1 cellular context compared by ENCODE assay signal in genomic region chr1:10936998-10937901, GRCh38.
A peak's percentile ranks its signal among the peaks of the same experiment; 100 is the strongest.
TF ChIP-seq lines count a peak whose summit lies in the region.

No MANE protein-coding gene starts in this region.

TF ChIP-seq in HepG2, 621 proteins besides CTCF, POLR2A, EP300 and RAD21 (continued from another document and continues in another):
- no peak for TF ChIP-seq NR2C2 (CRISPR knock-in tag; IDR thresholded peaks at IDR 0.05; ENCODE audit: borderline replicate concordance)
- TF ChIP-seq, protein P1, sequence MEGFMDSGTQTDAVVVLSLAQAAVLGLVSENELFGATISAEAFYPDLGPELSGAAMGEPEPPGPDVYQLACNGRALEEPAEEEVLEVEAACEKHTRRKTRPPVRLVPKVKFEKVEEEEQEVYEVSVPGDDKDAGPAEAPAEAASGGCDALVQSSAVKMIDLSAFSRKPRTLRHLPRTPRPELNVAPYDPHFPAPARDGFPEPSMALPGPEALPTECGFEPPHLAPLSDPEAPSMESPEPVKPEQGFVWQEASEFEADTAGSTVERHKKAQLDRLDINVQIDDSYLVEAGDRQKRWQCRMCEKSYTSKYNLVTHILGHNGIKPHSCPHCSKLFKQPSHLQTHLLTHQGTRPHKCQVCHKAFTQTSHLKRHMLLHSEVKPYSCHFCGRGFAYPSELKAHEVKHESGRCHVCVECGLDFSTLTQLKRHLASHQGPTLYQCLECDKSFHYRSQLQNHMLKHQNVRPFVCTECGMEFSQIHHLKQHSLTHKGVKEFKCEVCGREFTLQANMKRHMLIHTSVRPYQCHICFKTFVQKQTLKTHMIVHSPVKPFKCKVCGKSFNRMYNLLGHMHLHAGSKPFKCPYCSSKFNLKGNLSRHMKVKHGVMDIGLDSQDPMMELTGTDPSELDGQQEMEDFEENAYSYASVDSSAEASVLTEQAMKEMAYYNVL (CRISPR knock-in tag; IDR thresholded peaks at IDR 0.05; ENCODE audit: borderline replicate concordance), result peak; percentile 92; the same call in 1 of the 2 replicates
- TF ChIP-seq GLMP (CRISPR knock-in tag; IDR thresholded peaks at IDR 0.05; ENCODE audit: borderline replicate concordance), result no peak
- no peak for TF ChIP-seq RFXANK (CRISPR knock-in tag; IDR thresholded peaks at IDR 0.05)
- TF ChIP-seq ZNF564 (CRISPR knock-in tag; IDR thresholded peaks at IDR 0.05), result no peak
- TF ChIP-seq KDM4B (CRISPR knock-in tag; IDR thresholded peaks at IDR 0.05), result 0 out of 2 replicates have a peak, but pooled peaks have one; percentile 58
- TF ChIP-seq PITX1 (CRISPR knock-in tag; IDR thresholded peaks at IDR 0.05), result no peak
- TF ChIP-seq TCF7 (IDR thresholded peaks at IDR 0.05; ENCODE audit: low read depth), result peak; percentile 99
- peak; percentile 88 for TF ChIP-seq ZBTB10 (CRISPR knock-in tag; IDR thresholded peaks at IDR 0.05; ENCODE audit: borderline replicate concordance)
- TF ChIP-seq HMGA1 (CRISPR knock-in tag; conservative IDR thresholded peaks at IDR 0.05), result no peak
- peak; percentile 82 for TF ChIP-seq ZNF263 (CRISPR knock-in tag; IDR thresholded peaks at IDR 0.05)
- no peak for TF ChIP-seq FOSL1 (CRISPR knock-in tag; IDR thresholded peaks at IDR 0.05; ENCODE audit: borderline replicate concordance)
- peak; percentile 37; the same call in 1 of the 2 replicates for TF ChIP-seq ZNF12 (CRISPR knock-in tag; IDR thresholded peaks at IDR 0.05)
- TF ChIP-seq GMEB1 (CRISPR knock-in tag; IDR thresholded peaks at IDR 0.05; ENCODE audit: borderline replicate concordance), result no peak
- TF ChIP-seq ZNF761 (CRISPR knock-in tag; conservative IDR thresholded peaks at IDR 0.05), result no peak
- TF ChIP-seq, protein P2, sequence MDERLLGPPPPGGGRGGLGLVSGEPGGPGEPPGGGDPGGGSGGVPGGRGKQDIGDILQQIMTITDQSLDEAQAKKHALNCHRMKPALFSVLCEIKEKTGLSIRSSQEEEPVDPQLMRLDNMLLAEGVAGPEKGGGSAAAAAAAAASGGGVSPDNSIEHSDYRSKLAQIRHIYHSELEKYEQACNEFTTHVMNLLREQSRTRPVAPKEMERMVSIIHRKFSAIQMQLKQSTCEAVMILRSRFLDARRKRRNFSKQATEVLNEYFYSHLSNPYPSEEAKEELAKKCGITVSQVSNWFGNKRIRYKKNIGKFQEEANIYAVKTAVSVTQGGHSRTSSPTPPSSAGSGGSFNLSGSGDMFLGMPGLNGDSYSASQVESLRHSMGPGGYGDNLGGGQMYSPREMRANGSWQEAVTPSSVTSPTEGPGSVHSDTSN (CRISPR knock-in tag; IDR thresholded peaks at IDR 0.05), result no peak
- TF ChIP-seq, protein P3, sequence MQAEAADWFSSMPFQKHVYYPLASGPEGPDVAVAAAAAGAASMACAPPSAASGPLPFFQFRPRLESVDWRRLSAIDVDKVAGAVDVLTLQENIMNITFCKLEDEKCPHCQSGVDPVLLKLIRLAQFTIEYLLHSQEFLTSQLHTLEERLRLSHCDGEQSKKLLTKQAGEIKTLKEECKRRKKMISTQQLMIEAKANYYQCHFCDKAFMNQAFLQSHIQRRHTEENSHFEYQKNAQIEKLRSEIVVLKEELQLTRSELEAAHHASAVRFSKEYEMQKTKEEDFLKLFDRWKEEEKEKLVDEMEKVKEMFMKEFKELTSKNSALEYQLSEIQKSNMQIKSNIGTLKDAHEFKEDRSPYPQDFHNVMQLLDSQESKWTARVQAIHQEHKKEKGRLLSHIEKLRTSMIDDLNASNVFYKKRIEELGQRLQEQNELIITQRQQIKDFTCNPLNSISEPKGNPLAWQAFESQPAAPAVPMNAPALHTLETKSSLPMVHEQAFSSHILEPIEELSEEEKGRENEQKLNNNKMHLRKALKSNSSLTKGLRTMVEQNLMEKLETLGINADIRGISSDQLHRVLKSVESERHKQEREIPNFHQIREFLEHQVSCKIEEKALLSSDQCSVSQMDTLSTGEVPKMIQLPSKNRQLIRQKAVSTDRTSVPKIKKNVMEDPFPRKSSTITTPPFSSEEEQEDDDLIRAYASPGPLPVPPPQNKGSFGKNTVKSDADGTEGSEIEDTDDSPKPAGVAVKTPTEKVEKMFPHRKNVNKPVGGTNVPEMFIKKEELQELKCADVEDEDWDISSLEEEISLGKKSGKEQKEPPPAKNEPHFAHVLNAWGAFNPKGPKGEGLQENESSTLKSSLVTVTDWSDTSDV (CRISPR knock-in tag; IDR thresholded peaks at IDR 0.05), result no peak
- TF ChIP-seq, protein P4, sequence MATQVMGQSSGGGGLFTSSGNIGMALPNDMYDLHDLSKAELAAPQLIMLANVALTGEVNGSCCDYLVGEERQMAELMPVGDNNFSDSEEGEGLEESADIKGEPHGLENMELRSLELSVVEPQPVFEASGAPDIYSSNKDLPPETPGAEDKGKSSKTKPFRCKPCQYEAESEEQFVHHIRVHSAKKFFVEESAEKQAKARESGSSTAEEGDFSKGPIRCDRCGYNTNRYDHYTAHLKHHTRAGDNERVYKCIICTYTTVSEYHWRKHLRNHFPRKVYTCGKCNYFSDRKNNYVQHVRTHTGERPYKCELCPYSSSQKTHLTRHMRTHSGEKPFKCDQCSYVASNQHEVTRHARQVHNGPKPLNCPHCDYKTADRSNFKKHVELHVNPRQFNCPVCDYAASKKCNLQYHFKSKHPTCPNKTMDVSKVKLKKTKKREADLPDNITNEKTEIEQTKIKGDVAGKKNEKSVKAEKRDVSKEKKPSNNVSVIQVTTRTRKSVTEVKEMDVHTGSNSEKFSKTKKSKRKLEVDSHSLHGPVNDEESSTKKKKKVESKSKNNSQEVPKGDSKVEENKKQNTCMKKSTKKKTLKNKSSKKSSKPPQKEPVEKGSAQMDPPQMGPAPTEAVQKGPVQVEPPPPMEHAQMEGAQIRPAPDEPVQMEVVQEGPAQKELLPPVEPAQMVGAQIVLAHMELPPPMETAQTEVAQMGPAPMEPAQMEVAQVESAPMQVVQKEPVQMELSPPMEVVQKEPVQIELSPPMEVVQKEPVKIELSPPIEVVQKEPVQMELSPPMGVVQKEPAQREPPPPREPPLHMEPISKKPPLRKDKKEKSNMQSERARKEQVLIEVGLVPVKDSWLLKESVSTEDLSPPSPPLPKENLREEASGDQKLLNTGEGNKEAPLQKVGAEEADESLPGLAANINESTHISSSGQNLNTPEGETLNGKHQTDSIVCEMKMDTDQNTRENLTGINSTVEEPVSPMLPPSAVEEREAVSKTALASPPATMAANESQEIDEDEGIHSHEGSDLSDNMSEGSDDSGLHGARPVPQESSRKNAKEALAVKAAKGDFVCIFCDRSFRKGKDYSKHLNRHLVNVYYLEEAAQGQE (IDR thresholded peaks at IDR 0.05; ENCODE audit: borderline replicate concordance in 1 of 2, low read depth in 1 of 2, low read length in 2 of 2), result no peak
- TF ChIP-seq NR2F1 (CRISPR knock-in tag; IDR thresholded peaks at IDR 0.05), result no peak
- no peak for TF ChIP-seq MYNN (CRISPR knock-in tag; IDR thresholded peaks at IDR 0.05; ENCODE audit: low read depth)
- TF ChIP-seq ZBTB46 (CRISPR knock-in tag; IDR thresholded peaks at IDR 0.05; ENCODE audit: borderline replicate concordance), result no peak
- no peak for TF ChIP-seq HIVEP1 (CRISPR knock-in tag; IDR thresholded peaks at IDR 0.05)
- TF ChIP-seq, protein P5, sequence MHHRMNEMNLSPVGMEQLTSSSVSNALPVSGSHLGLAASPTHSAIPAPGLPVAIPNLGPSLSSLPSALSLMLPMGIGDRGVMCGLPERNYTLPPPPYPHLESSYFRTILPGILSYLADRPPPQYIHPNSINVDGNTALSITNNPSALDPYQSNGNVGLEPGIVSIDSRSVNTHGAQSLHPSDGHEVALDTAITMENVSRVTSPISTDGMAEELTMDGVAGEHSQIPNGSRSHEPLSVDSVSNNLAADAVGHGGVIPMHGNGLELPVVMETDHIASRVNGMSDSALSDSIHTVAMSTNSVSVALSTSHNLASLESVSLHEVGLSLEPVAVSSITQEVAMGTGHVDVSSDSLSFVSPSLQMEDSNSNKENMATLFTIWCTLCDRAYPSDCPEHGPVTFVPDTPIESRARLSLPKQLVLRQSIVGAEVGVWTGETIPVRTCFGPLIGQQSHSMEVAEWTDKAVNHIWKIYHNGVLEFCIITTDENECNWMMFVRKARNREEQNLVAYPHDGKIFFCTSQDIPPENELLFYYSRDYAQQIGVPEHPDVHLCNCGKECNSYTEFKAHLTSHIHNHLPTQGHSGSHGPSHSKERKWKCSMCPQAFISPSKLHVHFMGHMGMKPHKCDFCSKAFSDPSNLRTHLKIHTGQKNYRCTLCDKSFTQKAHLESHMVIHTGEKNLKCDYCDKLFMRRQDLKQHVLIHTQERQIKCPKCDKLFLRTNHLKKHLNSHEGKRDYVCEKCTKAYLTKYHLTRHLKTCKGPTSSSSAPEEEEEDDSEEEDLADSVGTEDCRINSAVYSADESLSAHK (CRISPR knock-in tag; IDR thresholded peaks at IDR 0.05; ENCODE audit: borderline replicate concordance), result no peak
- TF ChIP-seq TBX2 (CRISPR knock-in tag; IDR thresholded peaks at IDR 0.05; ENCODE audit: borderline replicate concordance), result peak; percentile 98
- TF ChIP-seq ZNF577 (CRISPR knock-in tag; IDR thresholded peaks at IDR 0.05; ENCODE audit: borderline replicate concordance, low read depth), result no peak
- TF ChIP-seq ATF7 (IDR thresholded peaks at IDR 0.05), result no peak
- TF ChIP-seq ATF7 (CRISPR knock-in tag; IDR thresholded peaks at IDR 0.05), result no peak
- TF ChIP-seq ZMYM4 (CRISPR knock-in tag; IDR thresholded peaks at IDR 0.05), result peak; percentile 19; the same call in 1 of the 2 replicates
- TF ChIP-seq IRF2 (CRISPR knock-in tag; IDR thresholded peaks at IDR 0.05), result 0 out of 2 replicates have a peak, but pooled peaks have one; percentile 42
- TF ChIP-seq TBL1XR1 (IDR thresholded peaks at IDR 0.05; ENCODE audit: borderline replicate concordance, low read length, partially characterized antibody), result no peak
- TF ChIP-seq ZNF674 (CRISPR knock-in tag; IDR thresholded peaks at IDR 0.05; ENCODE audit: low read depth), result no peak
- no peak for TF ChIP-seq PLRG1 (conservative IDR thresholded peaks at IDR 0.05)
- TF ChIP-seq, protein P6, sequence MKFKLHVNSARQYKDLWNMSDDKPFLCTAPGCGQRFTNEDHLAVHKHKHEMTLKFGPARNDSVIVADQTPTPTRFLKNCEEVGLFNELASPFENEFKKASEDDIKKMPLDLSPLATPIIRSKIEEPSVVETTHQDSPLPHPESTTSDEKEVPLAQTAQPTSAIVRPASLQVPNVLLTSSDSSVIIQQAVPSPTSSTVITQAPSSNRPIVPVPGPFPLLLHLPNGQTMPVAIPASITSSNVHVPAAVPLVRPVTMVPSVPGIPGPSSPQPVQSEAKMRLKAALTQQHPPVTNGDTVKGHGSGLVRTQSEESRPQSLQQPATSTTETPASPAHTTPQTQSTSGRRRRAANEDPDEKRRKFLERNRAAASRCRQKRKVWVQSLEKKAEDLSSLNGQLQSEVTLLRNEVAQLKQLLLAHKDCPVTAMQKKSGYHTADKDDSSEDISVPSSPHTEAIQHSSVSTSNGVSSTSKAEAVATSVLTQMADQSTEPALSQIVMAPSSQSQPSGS (CRISPR knock-in tag; IDR thresholded peaks at IDR 0.05), result peak; percentile 62; the same call in 1 of the 2 replicates
- no peak for TF ChIP-seq SNAPC5 (CRISPR knock-in tag; IDR thresholded peaks at IDR 0.05; ENCODE audit: borderline replicate concordance)
- no peak for TF ChIP-seq POGZ (CRISPR knock-in tag; IDR thresholded peaks at IDR 0.05)
- TF ChIP-seq ZNF850 (CRISPR knock-in tag; conservative IDR thresholded peaks at IDR 0.05), result no peak
- peak; percentile 50 for TF ChIP-seq SKI (IDR thresholded peaks at IDR 0.05; ENCODE audit: partially characterized antibody)
- TF ChIP-seq TCF7L2 (IDR thresholded peaks at IDR 0.05; ENCODE audit: low read depth, low read length), result peak; percentile 92
